1 cellular context compared by ENCODE assay signal in the genomic region with DNA sequence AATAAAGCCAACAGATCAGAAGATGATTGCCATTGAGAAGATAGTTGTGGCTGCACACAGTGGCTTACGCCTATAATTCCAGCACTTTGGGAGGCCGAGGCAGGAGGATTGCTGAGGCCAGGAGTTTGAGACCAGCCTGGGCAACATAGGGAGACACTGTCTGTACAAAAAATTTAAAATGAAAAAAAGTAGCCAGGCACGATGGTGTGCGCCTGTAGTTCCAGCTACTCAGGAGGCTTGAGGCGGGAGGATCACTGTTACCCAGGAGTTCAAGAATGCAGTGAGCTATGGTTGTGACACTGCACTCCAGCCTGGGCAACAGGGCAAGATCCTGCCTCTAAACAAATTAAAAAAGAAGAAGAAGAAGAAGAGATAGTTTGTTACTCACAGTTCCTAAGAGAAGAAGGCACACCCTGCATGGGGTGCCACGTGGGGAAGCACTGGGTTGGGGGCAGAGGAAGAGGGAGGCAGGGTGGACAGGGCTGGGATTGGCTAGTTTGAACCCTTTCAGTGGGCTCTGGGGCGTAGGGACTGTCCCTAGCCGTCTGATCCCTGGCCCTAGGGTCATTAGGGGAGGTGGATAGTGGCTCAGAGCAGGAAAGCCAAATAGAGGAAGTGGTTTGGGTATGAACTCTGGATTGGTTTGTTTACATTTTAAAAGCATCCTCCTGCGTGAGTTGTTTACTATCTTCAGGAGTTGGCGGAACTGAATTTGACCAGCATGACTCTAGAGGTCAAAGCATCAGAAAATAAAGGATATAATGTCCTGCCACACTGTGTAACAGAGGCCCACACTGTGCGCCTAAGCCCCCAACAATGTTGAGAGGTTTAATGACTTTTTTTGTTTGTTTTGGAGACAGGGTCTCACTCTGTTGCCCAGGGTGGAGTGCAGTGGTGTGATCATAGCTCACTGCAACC.
TF ChIP-seq lines count a peak whose summit lies in the region.

No MANE protein-coding gene starts in this region.

TF ChIP-seq in IMR-90, 13 proteins besides CTCF, POLR2A, EP300 and RAD21:
- TF ChIP-seq SMC3 (IDR thresholded peaks at IDR 0.05; ENCODE audit: low read depth, low read length) = no peak
- TF ChIP-seq NFE2L2 (IDR thresholded peaks at IDR 0.05; ENCODE audit: low read depth, low read length) = no peak
- TF ChIP-seq RCOR1 (IDR thresholded peaks at IDR 0.05; ENCODE audit: insufficient replicate concordance, low read length) = no peak
- TF ChIP-seq CHD1 (IDR thresholded peaks at IDR 0.05; ENCODE audit: low read depth, low read length) = no peak
TF ChIP-seq in IMR-90: peak in this region for 0.
